ENCODE assay signal across 12 cellular contexts in the genomic region with DNA sequence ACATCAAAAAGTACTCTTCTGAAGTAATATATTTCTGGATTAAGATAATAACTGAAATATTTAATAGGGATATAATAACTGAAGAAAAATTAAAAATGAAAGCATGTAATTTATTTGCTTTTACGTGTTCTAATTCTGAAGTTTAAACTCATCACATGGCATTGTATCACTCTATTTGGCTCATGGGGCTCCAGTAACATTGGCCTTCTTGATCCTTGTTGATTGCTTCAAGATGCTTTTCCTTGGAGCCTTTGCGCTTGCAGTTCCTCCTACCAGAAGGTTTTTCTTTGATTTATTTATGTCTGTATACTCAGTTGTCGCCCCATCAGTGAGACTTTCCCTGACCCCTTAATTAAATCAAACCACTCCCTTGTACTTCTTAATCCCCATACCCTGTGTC.
DNase-seq lines count a peak whose midpoint lies in the region; ATAC-seq lines count a peak whose summit lies in the region.
"Had no signal": no experiment of that assay in that cellular context is flagged by ENCODE, and none has a peak within 500 bp of the region (broad histone marks: within the 10 kb centered on the region; RNA-seq: fewer than 3 reads in every experiment).

No MANE protein-coding gene starts in this region.

- intact Hi-C loops in sciatic nerve (cut with DNase I), result no loop called here

- DNase-seq in AG08395 (ENCODE audit: low spot score), result peak; percentile 1
- DNase-seq in SK-N-DZ (ENCODE audit: low spot score), result peak; percentile 4
- DNase-seq in fibroblast of the conjunctiva (ENCODE audit: low read depth), result peak; percentile 16
- DNase-seq in sciatic nerve (ENCODE audit: low spot score), result no peak
- no peak for DNase-seq in left lobe of liver (ENCODE audit: low spot score)
- DNase-seq in superior temporal gyrus (ENCODE audit: extremely low spot score), result no peak
- DNase-seq: ACHN; AML-193; Calu3; CD4-positive, alpha-beta T cell; GM23248 had no signal

- ATAC-seq in sciatic nerve, result peak; percentile 93
- no peak for ATAC-seq in left lobe of liver
- no peak for ATAC-seq in GM19452 (IDR thresholded peaks at IDR 0.05; ENCODE audit: unreplicated experiment)

Comparison
In these comparisons a context has a peak if more than half of its experiments do, and no peak if none do; other contexts are left out.
1. DNase-seq: peak in AG08395 (single experiment), SK-N-DZ (single experiment) and fibroblast of the conjunctiva (single experiment); none in sciatic nerve (single experiment), left lobe of liver (single experiment) and superior temporal gyrus (single experiment).